Comparison of ENCODE assay signal across 1 cellular context in genomic region chr1:160544647-160545046, GRCh38.
TF ChIP-seq lines count a peak whose summit lies in the region.

No MANE protein-coding gene starts in this region.

TF ChIP-seq in H1, 55 proteins besides CTCF, POLR2A, EP300 and RAD21:
- no peak for TF ChIP-seq ATF2 (IDR thresholded peaks at IDR 0.05; ENCODE audit: low read length)
